In the genomic region with DNA sequence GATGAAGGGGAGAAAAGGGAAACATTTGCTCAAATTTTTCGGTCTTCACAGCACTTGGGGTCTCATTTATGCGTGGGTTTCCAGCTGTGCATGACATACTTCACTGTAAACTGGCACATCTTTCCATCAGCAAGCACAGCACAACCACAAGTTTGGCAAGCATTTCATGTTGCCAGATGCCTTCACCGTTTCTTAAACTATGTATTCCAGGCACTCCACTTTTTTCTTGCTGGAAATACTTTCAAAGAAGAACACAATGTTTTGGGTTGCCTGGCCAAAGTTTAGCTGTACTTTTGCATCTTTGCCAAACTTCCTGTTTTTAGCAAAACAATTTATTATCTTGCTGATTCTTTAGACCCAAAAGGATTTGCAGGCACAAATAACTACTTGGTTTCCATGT, we compare ENCODE assay signal across 24 cellular contexts.
A peak's percentile ranks its signal among the peaks of the same experiment; 100 is the strongest.
DNase-seq lines count a peak whose midpoint lies in the region; ATAC-seq, FAIRE-seq and TF ChIP-seq lines count a peak whose summit lies in the region.
"Had no signal": no experiment of that assay in that cellular context is flagged by ENCODE, and none has a peak within 500 bp of the region (broad histone marks: within the 10 kb centered on the region; RNA-seq: fewer than 3 reads in every experiment).

No MANE protein-coding gene starts in this region.

- peaks cover 0 to 11% of the 10 kb centered on the region in 2 experiments; a peak in 2 of 4 replicates for H3K79me2 ChIP-seq in H1 (ENCODE audit: control insufficient read depth in 1 of 2, insufficient read depth in 2 of 2, low read length in 2 of 2)

- no peak overlapping the region for H2BK20ac ChIP-seq in H1 (ENCODE audit: low read length)

- no peaks in the 10 kb centered on the region for H4K20me1 ChIP-seq in H1 (replicated peaks in 1 of 2; ENCODE audit: control insufficient read depth in 1 of 2, insufficient read depth in 2 of 2, low read length in 2 of 2)

- H3K27me3 ChIP-seq in H1 (replicated peaks in 1 of 4; ENCODE audit: control insufficient read depth in 3 of 4, extremely low read depth in 1 of 4, insufficient read depth in 3 of 4, low read length in 3 of 4) (no peaks in the 10 kb centered on the region; a peak in 1 of 7 replicates), suprapubic skin (no peaks in the 10 kb centered on the region), brain microvascular endothelial cell (replicated peaks) (no peaks in the 10 kb centered on the region)
- H3K27me3 ChIP-seq in CD4-positive, alpha-beta T cell (ENCODE audit: control insufficient read depth, insufficient read depth, low read length), result no peaks in the 10 kb centered on the region
- H3K27me3 ChIP-seq: SJCRH30 had no signal

- 0 out of 2 replicates have a peak, but pooled peaks cover 1% of the 10 kb centered on the region for H3K23me2 ChIP-seq in H1 (ENCODE audit: low read depth, low read length)

- H3K18ac ChIP-seq in H1 (ENCODE audit: extremely low read depth, low read length), result peak overlapping the region; percentile 1; the same call in 1 of the 2 replicates

- TF ChIP-seq RAD21 in H1 (IDR thresholded peaks at IDR 0.05 in 1 of 2, conservative IDR thresholded peaks at IDR 0.05 in 1 of 2; ENCODE audit: low read depth in 2 of 2, low read length in 2 of 2), result no peak

- no peaks in the 10 kb centered on the region for H3K9me3 Mint-ChIP-seq in CD4-positive, alpha-beta T cell
- H3K9me3 Mint-ChIP-seq: mesothelial cell of epicardium; stimulated activated naive B cell treated with anti-CD40 and anti-IgM and Interleukin-4, amounts not matched to agents 10 μg/mL and 1 μg/mL and 100 μg/mL, for 72 hours had no signal

- CTCF ChIA-PET in H1 (lab: Charles Lee; ENCODE audit: partially characterized antibody), result no interaction called here
- CTCF ChIA-PET in CD4-positive, alpha-beta T cell (lab: Charles Lee), result no interaction called here

- no peak overlapping the region for H3K14ac ChIP-seq in H1 (ENCODE audit: insufficient read length)

- in situ Hi-C loops in brain microvascular endothelial cell (cut with HindIII; ENCODE audit: low pct_ligation_motif_present, low sequenced_read_pairs), result no loop called here

- WGBS in H1 (ENCODE audit: extremely low coverage in 1 of 2, insufficient coverage in 1 of 2, insufficient read length in 1 of 2, insufficient replicate concordance in 2 of 2, low coverage in 1 of 2, low lambda C conversion rate in 2 of 2, missing lambda C conversion rate in 1 of 2), 2 experiments, result 75% methylated on average over 3 of the region's 3 CpGs; no CpG with 5 or more reads in 1 of the 2 experiments
- WGBS in suprapubic skin, result 22% methylated on average over 3 of the region's 3 CpGs

- H3K36me3 Mint-ChIP-seq in CD4-positive, alpha-beta T cell (ENCODE audit: low read depth), result no peaks in the 10 kb centered on the region
- H3K36me3 Mint-ChIP-seq: mesothelial cell of epicardium; stimulated activated naive B cell treated with anti-CD40 and anti-IgM and Interleukin-4, amounts not matched to agents 10 μg/mL and 1 μg/mL and 100 μg/mL, for 72 hours; type B pancreatic cell had no signal

- no peak overlapping the region for H3K4me3 Mint-ChIP-seq in CD4-positive, alpha-beta T cell
- H3K4me3 Mint-ChIP-seq: mesothelial cell of epicardium; stimulated activated naive B cell treated with anti-CD40 and anti-IgM and Interleukin-4, amounts not matched to agents 10 μg/mL and 1 μg/mL and 100 μg/mL, for 72 hours; T-helper 1 cell treated with Interleukin-12 subunit alpha and Interleukin-12 subunit beta and Interleukin-4 antibody, amounts not matched to agents 30 μg/mL and 1 μg/mL, for 36 hours; type B pancreatic cell had no signal

- DNase-seq in SK-N-MC (ENCODE audit: low read depth, low spot score), result no peak
- no peak for DNase-seq in H1 (ENCODE audit: low read depth in 1 of 2, low spot score in 2 of 2)
- DNase-seq in medulla oblongata (ENCODE audit: extremely low spot score), result peak; percentile 40
- no peak for DNase-seq in suprapubic skin (ENCODE audit: low spot score in 2 of 2)
- DNase-seq in CD4-positive, alpha-beta T cell, result no peak
- no peak for DNase-seq in brain microvascular endothelial cell
- no peak for DNase-seq in NCI-H1436 treated with DMSO at 0.1 percent for 48 hours (lab: John Stamatoyannopoulos, UW)
- no peak for DNase-seq in stimulated activated CD4-positive, alpha-beta T cell treated with anti-CD3 and anti-CD28 coated beads, Interleukin-4, amount 100 ng/mL, for 1 hour
- DNase-seq: activated CD4-positive, alpha-beta T cell treated with anti-CD3 and anti-CD28 coated beads, Interleukin-2, amount 50 U/mL, for 1 hour; activated CD8-positive, alpha-beta memory T cell treated with anti-CD3 and anti-CD28 coated beads, Interleukin-2, amount 50 U/mL, for 4 hours; activated effector memory CD4-positive, alpha-beta T cell treated with anti-CD3 and anti-CD28 coated beads, Interleukin-2, amount 50 U/mL, for 16 hours; AML-193; effector memory CD4-positive, alpha-beta T cell; NCI-H1417 treated with DMSO at 0.1 percent for 48 hours; NCI-H2171; NCI-H69; SJCRH30; stimulated activated naive B cell treated with anti-CD40 and anti-IgM and Interleukin-4, amounts not matched to agents 10 μg/mL and 1 μg/mL and 100 μg/mL, for 72 hours had no signal

- no peak overlapping the region for H4K8ac ChIP-seq in H1 (ENCODE audit: extremely low read depth, insufficient read depth, low read length)

- H2AK5ac ChIP-seq in H1 (ENCODE audit: low read depth, low read length), result no peak overlapping the region

- no peak overlapping the region for H3K4me2 ChIP-seq in H1 (ENCODE audit: insufficient read depth in 1 of 2, low read depth in 2 of 2, low read length in 2 of 2)

- no peaks in the 10 kb centered on the region for H3K4me1 Mint-ChIP-seq in CD4-positive, alpha-beta T cell (ENCODE audit: low read depth)
- H3K4me1 Mint-ChIP-seq: stimulated activated naive B cell treated with anti-CD40 and anti-IgM and Interleukin-4, amounts not matched to agents 10 μg/mL and 1 μg/mL and 100 μg/mL, for 72 hours had no signal

- ATAC-seq in CD4-positive, alpha-beta T cell (ENCODE audit: poor library complexity), result no peak
- ATAC-seq: stimulated activated naive B cell treated with anti-CD40 and anti-IgM and Interleukin-4, amounts not matched to agents 10 μg/mL and 1 μg/mL and 100 μg/mL, for 72 hours had no signal

- H4K5ac ChIP-seq in H1 (ENCODE audit: insufficient read length, low read depth, low read length), result no peak overlapping the region

- H3K4me1 ChIP-seq in H1 (replicated peaks in 1 of 4; ENCODE audit: control insufficient read depth in 3 of 4, insufficient read depth in 4 of 4, low read length in 3 of 4), result peaks cover 0 to 8% (median 0%) of the 10 kb centered on the region in 4 experiments; a peak in 3 of 7 replicates
- H3K4me1 ChIP-seq in suprapubic skin, result peaks cover 45% of the 10 kb centered on the region
- H3K4me1 ChIP-seq: SJCRH30 had no signal

- no peak overlapping the region for H3K27ac Mint-ChIP-seq in CD4-positive, alpha-beta T cell
- H3K27ac Mint-ChIP-seq: mesothelial cell of epicardium; stimulated activated naive B cell treated with anti-CD40 and anti-IgM and Interleukin-4, amounts not matched to agents 10 μg/mL and 1 μg/mL and 100 μg/mL, for 72 hours; T-helper 1 cell treated with Interleukin-12 subunit alpha and Interleukin-12 subunit beta and Interleukin-4 antibody, amounts not matched to agents 30 μg/mL and 1 μg/mL, for 36 hours had no signal

- H2BK12ac ChIP-seq in H1 (ENCODE audit: low read depth, low read length), result no peak overlapping the region

- TF ChIP-seq POLR2A in H1 (IDR thresholded peaks at IDR 0.05; ENCODE audit: control extremely low read depth in 1 of 2, low read depth in 2 of 2, low read length in 2 of 2) (no peak), suprapubic skin (IDR thresholded peaks at IDR 0.05) (no peak)

- H3K9ac ChIP-seq in SK-N-MC (ENCODE audit: insufficient read length) (no peak overlapping the region), H1 (replicated peaks in 1 of 4; ENCODE audit: extremely low read depth in 1 of 4, low read depth in 3 of 4, low read length in 3 of 4) (no peak overlapping the region)

- H2BK15ac ChIP-seq in H1 (ENCODE audit: low read length), result no peak overlapping the region

- no peak overlapping the region for H4K91ac ChIP-seq in H1 (replicated peaks; ENCODE audit: insufficient read length, low read length)

- H3K23ac ChIP-seq in H1 (ENCODE audit: insufficient read length), result no peak overlapping the region

- H3K9me3 ChIP-seq in SK-N-MC (ENCODE audit: low read depth, low read length), result no peaks in the 10 kb centered on the region
- H3K9me3 ChIP-seq in H1 (ENCODE audit: insufficient read depth in 2 of 2, low read depth in 1 of 2, low read length in 1 of 2), result no peaks in the 10 kb centered on the region
- no peaks in the 10 kb centered on the region for H3K9me3 ChIP-seq in suprapubic skin
- H3K9me3 ChIP-seq in CD4-positive, alpha-beta T cell (ENCODE audit: control insufficient read depth, low read length), result no peaks in the 10 kb centered on the region
- H3K9me3 ChIP-seq: SJCRH30 had no signal

- no peaks in the 10 kb centered on the region for H3K79me1 ChIP-seq in H1 (ENCODE audit: low read depth, low read length)

- H2AFZ ChIP-seq in H1 (ENCODE audit: low read length), result no peak overlapping the region

- POLR2A ChIA-PET in H1 (lab: Charles Lee; ENCODE audit: partially characterized antibody), result no interaction called here
- POLR2A ChIA-PET in CD4-positive, alpha-beta T cell (lab: Charles Lee), result no interaction called here

- H3K27me3 Mint-ChIP-seq in CD4-positive, alpha-beta T cell, result no peaks in the 10 kb centered on the region
- H3K27me3 Mint-ChIP-seq: stimulated activated naive B cell treated with anti-CD40 and anti-IgM and Interleukin-4, amounts not matched to agents 10 μg/mL and 1 μg/mL and 100 μg/mL, for 72 hours had no signal

- no peak for FAIRE-seq in H1 (lab: Jason Lieb, UNC)
- FAIRE-seq: GM19239, H54, keratinocyte had no signal

- H2BK5ac ChIP-seq in H1 (ENCODE audit: low read depth, low read length), result no peak overlapping the region

- no peak for TF ChIP-seq CTCF in H1 (IDR thresholded peaks at IDR 0.05; ENCODE audit: control extremely low read depth in 1 of 3, insufficient read depth in 1 of 3, low read depth in 1 of 3, low read length in 3 of 3)
- no peak for TF ChIP-seq CTCF in suprapubic skin (IDR thresholded peaks at IDR 0.05)
- no peak for TF ChIP-seq CTCF in CD4-positive, alpha-beta T cell (IDR thresholded peaks at IDR 0.05)
- no peak for TF ChIP-seq CTCF in brain microvascular endothelial cell (IDR thresholded peaks at IDR 0.05; ENCODE audit: low read depth, low read length, missing control alignments)

- no peak overlapping the region for H3K4ac ChIP-seq in H1 (replicated peaks; ENCODE audit: insufficient read length, low read depth, low read length)

- no peak overlapping the region for H3K56ac ChIP-seq in H1 (replicated peaks; ENCODE audit: insufficient read length, low read depth, low read length)

- no peak overlapping the region for H2BK120ac ChIP-seq in H1 (replicated peaks; ENCODE audit: low read depth, low read length)

- peak overlapping the region; percentile 3; the same call in 1 of the 2 replicates for H3K4me3 ChIP-seq in SK-N-MC
- no peak overlapping the region for H3K4me3 ChIP-seq in H1 (ENCODE audit: extremely low read depth in 1 of 4, insufficient read depth in 2 of 4, low read depth in 3 of 4, low read length in 4 of 4)
- H3K4me3 ChIP-seq in suprapubic skin, result no peak overlapping the region
- H3K4me3 ChIP-seq in brain microvascular endothelial cell (ENCODE audit: low read depth, low read length), result no peak overlapping the region
- H3K4me3 ChIP-seq: SJCRH30 had no signal

- no peaks in the 10 kb centered on the region for H3K36me3 ChIP-seq in SK-N-MC (ENCODE audit: insufficient read depth, low read length)
- no peaks in the 10 kb centered on the region for H3K36me3 ChIP-seq in H1 (ENCODE audit: control insufficient read depth in 2 of 4, insufficient read depth in 4 of 4, low read length in 3 of 4)
- H3K36me3 ChIP-seq in suprapubic skin, result no peaks in the 10 kb centered on the region
- no peaks in the 10 kb centered on the region for H3K36me3 ChIP-seq in brain microvascular endothelial cell (replicated peaks)
- H3K36me3 ChIP-seq: SJCRH30 had no signal

- intact Hi-C loops in CD4-positive, alpha-beta T cell (cut with DNase I, micrococcal nuclease), result no loop called here

- no peak for TF ChIP-seq EP300 in H1 (IDR thresholded peaks at IDR 0.05; ENCODE audit: borderline replicate concordance in 1 of 2, low read depth in 2 of 2, low read length in 2 of 2)
- no peak for TF ChIP-seq EP300 in suprapubic skin (IDR thresholded peaks at IDR 0.05)

- no peak overlapping the region for H3K27ac ChIP-seq in SK-N-MC
- no peak overlapping the region for H3K27ac ChIP-seq in H1 (ENCODE audit: low read depth, low read length)
- H3K27ac ChIP-seq in suprapubic skin, result peak overlapping the region; percentile 83
- H3K27ac ChIP-seq in CD4-positive, alpha-beta T cell (ENCODE audit: low read depth, low read length), result no peak overlapping the region
- H3K27ac ChIP-seq in brain microvascular endothelial cell, result no peak overlapping the region
- H3K27ac ChIP-seq: SJCRH30 had no signal
